In the genomic region with DNA sequence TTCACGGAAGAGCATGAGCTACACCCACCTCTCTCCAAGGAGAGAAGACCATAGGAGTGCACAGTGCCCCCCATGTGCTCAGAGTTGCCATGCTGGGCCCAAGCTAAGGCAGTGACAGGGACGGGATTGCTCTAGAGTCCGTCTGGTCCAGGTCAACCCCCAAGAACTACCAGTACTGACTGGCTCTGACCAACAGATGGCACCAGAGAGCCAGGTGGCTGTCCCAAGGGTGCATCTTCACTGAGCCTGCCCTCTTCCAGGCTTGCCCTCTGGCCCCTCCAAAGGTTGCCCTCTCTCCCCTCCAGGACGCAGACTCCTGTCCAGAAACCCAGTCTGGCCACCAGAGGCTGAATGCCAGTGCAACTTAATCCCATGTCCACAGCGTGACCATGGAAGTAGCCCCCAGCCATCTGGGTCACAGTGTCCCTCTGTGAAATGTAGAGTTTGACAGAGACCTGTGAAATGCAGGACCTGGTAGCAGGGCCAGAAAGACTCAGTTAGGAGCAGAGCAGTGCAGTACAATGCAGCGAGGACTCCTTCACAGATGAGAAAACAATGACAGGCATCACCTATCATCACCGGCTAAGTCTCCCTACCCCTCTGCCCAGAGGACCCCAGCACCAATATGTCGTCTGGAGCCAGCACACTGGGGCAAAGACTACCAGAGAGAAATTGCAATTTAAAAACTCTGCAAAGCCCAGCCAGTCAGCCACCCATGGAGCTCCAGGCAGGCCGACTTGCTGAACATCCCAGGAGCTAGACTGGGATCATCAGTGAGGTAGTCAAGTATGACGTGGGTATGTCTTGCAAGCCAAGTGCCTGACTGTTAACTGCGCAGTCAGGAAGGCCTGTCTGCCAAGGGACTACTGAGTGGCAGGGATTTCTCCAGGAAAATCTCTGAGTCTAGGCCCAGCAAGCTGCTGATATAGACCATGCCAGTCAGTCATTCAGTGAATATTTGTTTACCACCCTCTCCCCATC, we compare ENCODE assay signal across 8 cellular contexts. TPM values are rescaled to one million over a fixed set of nuclear protein-coding genes. Genes with fewer than 3 reads are reported as not detected.
DNase-seq lines count a peak whose midpoint lies in the region; ATAC-seq, FAIRE-seq and TF ChIP-seq lines count a peak whose summit lies in the region.

No MANE protein-coding gene starts in this region.

- H3K4me3 Mint-ChIP-seq in activated T-helper 17 cell treated with anti-CD3 and anti-CD28 coated beads, Interleukin-2, amount 50 U/mL, for 72 hours = no peak overlapping the region
- no peak overlapping the region for H3K4me3 Mint-ChIP-seq in type B pancreatic cell

- TF ChIP-seq CTCF in pancreas (IDR thresholded peaks at IDR 0.05) (peak; percentile 84 to 88 (median 87)), type B pancreatic cell (conservative IDR thresholded peaks at IDR 0.05) (peak; percentile 87)

- intact Hi-C loops in pancreas (cut with DNase I) = loop anchor here (5.0 to 10.0 kb wide), 3 partner anchors 100 to 108 kb away; no protein-coding TSS in a partner anchor

- no peaks in the 10 kb centered on the region for H3K36me3 ChIP-seq in pancreas

- H3K27ac Mint-ChIP-seq in activated T-helper 17 cell treated with anti-CD3 and anti-CD28 coated beads, Interleukin-2, amount 50 U/mL, for 72 hours = no peak overlapping the region
- H3K27ac Mint-ChIP-seq in type B pancreatic cell = no peak overlapping the region

- H3K9me3 ChIP-seq in pancreas = no peaks in the 10 kb centered on the region

- FAIRE-seq in frontal cortex (lab: Jason Lieb, UNC) (no peak), pancreas (lab: Jason Lieb, UNC) (no peak)

- no peaks in the 10 kb centered on the region for H3K27me3 Mint-ChIP-seq in activated T-helper 17 cell treated with anti-CD3 and anti-CD28 coated beads, Interleukin-2, amount 50 U/mL, for 72 hours
- no peaks in the 10 kb centered on the region for H3K27me3 Mint-ChIP-seq in type B pancreatic cell

- no peak overlapping the region for H3K27ac ChIP-seq in pancreas

- ATAC-seq in GM18909 (IDR thresholded peaks at IDR 0.05; ENCODE audit: poor library complexity, unreplicated experiment) (peak; percentile 81), HG03469 (IDR thresholded peaks at IDR 0.05; ENCODE audit: unreplicated experiment) (peak; percentile 62), pancreas (peak; percentile 74 to 94 (median 91))
- peak; percentile 96 for ATAC-seq in activated T-helper 17 cell treated with anti-CD3 and anti-CD28 coated beads, Interleukin-2, amount 50 U/mL, for 72 hours (replicated peaks)

- no peaks in the 10 kb centered on the region for H3K36me3 Mint-ChIP-seq in activated T-helper 17 cell treated with anti-CD3 and anti-CD28 coated beads, Interleukin-2, amount 50 U/mL, for 72 hours (ENCODE audit: low read depth)
- no peaks in the 10 kb centered on the region for H3K36me3 Mint-ChIP-seq in type B pancreatic cell

- DNase-seq in AG08396 (ENCODE audit: low spot score) (peak; percentile 83), RPMI7951 (ENCODE audit: low read depth) (peak; percentile 54), frontal cortex (ENCODE audit: low spot score in 2 of 2) (peak; percentile 58 to 66), pancreas (peak; percentile 56 to 82 (median 76)), type B pancreatic cell (ENCODE audit: extremely low spot score, unreplicated experiment) (peak; percentile 77)

- peaks cover 0 to 6% (median 0%) of the 10 kb centered on the region in 3 donors for H3K4me1 ChIP-seq in pancreas

- no peaks in the 10 kb centered on the region for H3K27me3 ChIP-seq in pancreas

- no peak overlapping the region for H3K4me3 ChIP-seq in pancreas

- 46 to 51% methylated on average over 11 of the region's 11 CpGs for WGBS in pancreas, 2 donors

- no peaks in the 10 kb centered on the region for H3K9me3 Mint-ChIP-seq in activated T-helper 17 cell treated with anti-CD3 and anti-CD28 coated beads, Interleukin-2, amount 50 U/mL, for 72 hours
- no peaks in the 10 kb centered on the region for H3K9me3 Mint-ChIP-seq in type B pancreatic cell

- no peaks in the 10 kb centered on the region for H3K4me1 Mint-ChIP-seq in activated T-helper 17 cell treated with anti-CD3 and anti-CD28 coated beads, Interleukin-2, amount 50 U/mL, for 72 hours
- H3K4me1 Mint-ChIP-seq in type B pancreatic cell (ENCODE audit: unreplicated experiment) = no peaks in the 10 kb centered on the region

RNA-seq across cellular contexts. Expression of a gene that starts 7.7 kb away (rescaled TPM):
- total RNA-seq in RPMI7951 (2014; rRNA removed; shearing (Covaris generic)) = 357 and 366 TPM in 2 replicates
- total RNA-seq in activated T-helper 17 cell treated with anti-CD3 and anti-CD28 coated beads, Interleukin-2, amount 50 U/mL, for 72 hours = 100 to 1,000 TPM; 152 to 209 TPM
- total RNA-seq in frontal cortex = 139 TPM
- total RNA-seq in pancreas = 100 to 1,000 TPM in 3 of 6 donors, 10 to 100 TPM in 3; 76.3 to 142 (median 97.6) TPM
- 100 to 1,000 TPM in 1 of 2 donors, 10 to 100 TPM in 1; 67.5 to 252 TPM for polyA plus RNA-seq in pancreas
- total RNA-seq in type B pancreatic cell (ENCODE audit: low replicate concordance) = 308 and 332 TPM in 2 replicates

RNA-seq across cellular contexts. Expression of a gene that starts 41.4 kb away (rescaled TPM):
- 58.8 and 92.3 TPM in 2 replicates for total RNA-seq in RPMI7951 (2014; rRNA removed; shearing (Covaris generic))
- total RNA-seq in activated T-helper 17 cell treated with anti-CD3 and anti-CD28 coated beads, Interleukin-2, amount 50 U/mL, for 72 hours = 100 to 1,000 TPM; 101 to 164 TPM
- total RNA-seq in frontal cortex = 141 TPM
- total RNA-seq in pancreas = 10 to 100 TPM; 34.3 to 59.2 (median 53.0) TPM
- polyA plus RNA-seq in pancreas = 10 to 100 TPM; 13.5 to 29.5 TPM
- total RNA-seq in type B pancreatic cell (ENCODE audit: low replicate concordance) = 141 and 152 TPM in 2 replicates
